23 cellular contexts compared by ENCODE assay signal in genomic region chr5:142447887-142448286, GRCh38.
DNase-seq lines count a peak whose midpoint lies in the region; ATAC-seq, FAIRE-seq and TF ChIP-seq lines count a peak whose summit lies in the region.
"Had no signal": no experiment of that assay in that cellular context is flagged by ENCODE, and none has a peak within 500 bp of the region (broad histone marks: within the 10 kb centered on the region; RNA-seq: fewer than 3 reads in every experiment).

No MANE protein-coding gene starts in this region.

- H3K27ac ChIP-seq in HCT116 (ENCODE audit: low read depth, low read length) (peak overlapping the region; percentile 87; the same call in 1 of the 2 replicates), HEK293 (ENCODE audit: extremely low read depth, low read depth, low read length) (no peak overlapping the region), PC-9 (peak overlapping the region; percentile 99), K562 (ENCODE audit: extremely low read depth, low read depth, low read length) (no peak overlapping the region)
- H3K27ac ChIP-seq: BLaER1 treated with 17β-estradiol and CSF1 and Interleukin-3, amounts not matched to agents 10 nM and 100 nM; C4-2B had no signal

- H3K27me3 ChIP-seq in HCT116 (ENCODE audit: insufficient read depth, low read length) (no peaks in the 10 kb centered on the region), PC-9 (ENCODE audit: insufficient read depth, low read depth) (no peaks in the 10 kb centered on the region), K562 (ENCODE audit: control insufficient read depth in 2 of 2, insufficient read depth in 2 of 2, low read length in 2 of 2) (no peaks in the 10 kb centered on the region)
- H3K27me3 ChIP-seq: BLaER1 treated with 17β-estradiol and CSF1 and Interleukin-3, amounts not matched to agents 10 nM and 100 nM had no signal

- POLR2A ChIA-PET in HCT116 (lab: Charles Lee) (interaction anchor here (1.0 kb wide), 1 partner anchor 88 kb away, joined by 3 read pairs; no protein-coding TSS in a partner anchor), HEK293 (lab: Yijun Ruan, JAX) (no interaction called here), PC-9 (lab: Charles Lee; ENCODE audit: unreplicated experiment) (no interaction called here), K562 (lab: Yijun Ruan, JAX) (no interaction called here)

- in situ Hi-C loops in K562 (cut with MboI): no loop called here

- no peak for TF ChIP-seq CTCF in HCT116 (IDR thresholded peaks at IDR 0.05 in 2 of 3, conservative IDR thresholded peaks at IDR 0.05 in 1 of 3; ENCODE audit: borderline replicate concordance in 1 of 3, insufficient read depth in 1 of 3, low read depth in 2 of 3, low read length in 2 of 3)
- TF ChIP-seq CTCF in HEK293 (tag by site-specific recombination; IDR thresholded peaks at IDR 0.05): no peak
- no peak for TF ChIP-seq CTCF in PC-9 (conservative IDR thresholded peaks at IDR 0.05)
- no peak for TF ChIP-seq CTCF in K562 (IDR thresholded peaks at IDR 0.05 in 2 of 3, conservative IDR thresholded peaks at IDR 0.05 in 1 of 3; ENCODE audit: insufficient read depth in 2 of 3, low read depth in 1 of 3, low read length in 3 of 3)

- ATAC-seq in HCT116 (no peak), K562 (no peak)
- ATAC-seq: CD8-positive, alpha-beta T cell had no signal

- no peak overlapping the region for H3K4me3 ChIP-seq in HCT116 (replicated peaks in 1 of 2; ENCODE audit: low read depth in 1 of 2, low read length in 2 of 2)
- H3K4me3 ChIP-seq in HEK293 (ENCODE audit: low read depth, low read length): no peak overlapping the region
- H3K4me3 ChIP-seq in PC-9: no peak overlapping the region
- no peak overlapping the region for H3K4me3 ChIP-seq in K562
- H3K4me3 ChIP-seq: BLaER1 treated with 17β-estradiol and CSF1 and Interleukin-3, amounts not matched to agents 10 nM and 100 nM had no signal

- H3K79me2 ChIP-seq in HCT116 (ENCODE audit: insufficient read depth, low read length): no peaks in the 10 kb centered on the region
- 0 out of 2 replicates have a peak, but pooled peaks cover 3% of the 10 kb centered on the region for H3K79me2 ChIP-seq in PC-9 (ENCODE audit: low read depth)
- no peaks in the 10 kb centered on the region for H3K79me2 ChIP-seq in K562 (ENCODE audit: control insufficient read depth, insufficient read depth, low read length)

- H3K36me3 ChIP-seq in HCT116 (ENCODE audit: control insufficient read depth in 1 of 2, insufficient read depth in 2 of 2, low read length in 2 of 2) (peaks cover 0 to 6% of the 10 kb centered on the region in 2 experiments; a peak in 1 of 4 replicates), HEK293 (ENCODE audit: control insufficient read depth in 2 of 2, insufficient read depth in 1 of 2, low read length in 2 of 2) (no peaks in the 10 kb centered on the region), PC-9 (ENCODE audit: low read depth) (peaks cover 8% of the 10 kb centered on the region; the same call in 1 of the 2 replicates), K562 (ENCODE audit: control insufficient read depth, insufficient read depth, low read length) (no peaks in the 10 kb centered on the region)
- H3K36me3 ChIP-seq: BLaER1 treated with 17β-estradiol and CSF1 and Interleukin-3, amounts not matched to agents 10 nM and 100 nM had no signal

- H3K4me1 ChIP-seq in HCT116 (ENCODE audit: control insufficient read depth in 1 of 2, insufficient read depth in 2 of 2, low read length in 2 of 2) (peaks cover 45 to 51% of the 10 kb centered on the region in 2 experiments), HEK293 (ENCODE audit: control insufficient read depth, insufficient read depth, low read length) (no peaks in the 10 kb centered on the region), PC-9 (replicated peaks; ENCODE audit: insufficient read depth) (peaks cover 54% of the 10 kb centered on the region), K562 (replicated peaks in 1 of 2; ENCODE audit: control insufficient read depth in 2 of 2, insufficient read depth in 2 of 2, low read length in 2 of 2) (peaks cover 5 to 23% of the 10 kb centered on the region in 2 experiments; a peak in 4 of 5 replicates)

- intact Hi-C loops in HCT116 (cut with micrococcal nuclease) (loop anchor here (2.0 kb wide), 2 partner anchors 101 to 121 kb away; no protein-coding TSS in a partner anchor), PC-9 (cut with micrococcal nuclease; ENCODE audit: unreplicated experiment) (loop anchor here (2.0 to 5.0 kb wide), 2 partner anchors 101 to 121 kb away; partner anchors contain the start of gene SPRY4), K562 (cut with micrococcal nuclease) (loop anchor here (2.0 to 10.0 kb wide), 4 partner anchors 25 to 121 kb away; partner anchors contain the start of gene SPRY4)

- peaks cover 44% of the 10 kb centered on the region for H3F3A ChIP-seq in PC-9 (ENCODE audit: insufficient read depth, low read depth)

- CTCF ChIA-PET in HCT116 (lab: Charles Lee) (no interaction called here), HEK293 (lab: Yijun Ruan, JAX) (interaction anchor here (0.6 kb wide), 1 partner anchor 21 kb away, joined by 3 read pairs; no protein-coding TSS in a partner anchor), PC-9 (lab: Charles Lee) (no interaction called here), K562 (lab: Yijun Ruan, JAX; ENCODE audit: low intra/inter-chr PET ratio) (no interaction called here)

- H3K9me1 ChIP-seq in K562 (ENCODE audit: control insufficient read depth, insufficient read depth, low read length): no peaks in the 10 kb centered on the region

- FAIRE-seq in K562 (lab: Jason Lieb, UNC): no peak
- FAIRE-seq: A204.1, D721Med, G401.6, GM12891, GM19239 had no signal

- RAD21 ChIA-PET in HCT116 (lab: Charles Lee; ENCODE audit: low non-redundant PET in 1 of 2, low total read pairs in 2 of 2, uncharacterized antibody in 2 of 2, unreplicated experiment in 2 of 2): no interaction called here

- H3K4me2 ChIP-seq in HCT116 (ENCODE audit: low read length) (peak overlapping the region; percentile 69; the same call in 1 of the 2 replicates), PC-9 (peak overlapping the region; percentile 71; the same call in 1 of the 2 replicates), K562 (ENCODE audit: insufficient read depth, low read length) (no peak overlapping the region)
- H3K4me2 ChIP-seq: BLaER1 treated with 17β-estradiol and CSF1 and Interleukin-3, amounts not matched to agents 10 nM and 100 nM had no signal

- TF ChIP-seq POLR2A in HCT116 (IDR thresholded peaks at IDR 0.05; ENCODE audit: borderline replicate concordance, extremely low read depth, insufficient read depth, insufficient read length) (no peak), K562 (conservative IDR thresholded peaks at IDR 0.05) (no peak)

- TF ChIP-seq RAD21 in HCT116 (IDR thresholded peaks at IDR 0.05; ENCODE audit: low read depth) (no peak), K562 (CRISPR knock-in tag; conservative IDR thresholded peaks at IDR 0.05 in 1 of 2, IDR thresholded peaks at IDR 0.05 in 1 of 2) (no peak)

- peak overlapping the region; percentile 16; the same call in 1 of the 2 replicates for H3K9ac ChIP-seq in HCT116 (ENCODE audit: low read length)
- H3K9ac ChIP-seq in K562 (ENCODE audit: insufficient read depth in 1 of 2, low read depth in 2 of 2, low read length in 2 of 2): no peak overlapping the region
- H3K9ac ChIP-seq: BLaER1 treated with 17β-estradiol and CSF1 and Interleukin-3, amounts not matched to agents 10 nM and 100 nM had no signal

- no peak overlapping the region for H2AFZ ChIP-seq in HCT116 (ENCODE audit: low read depth, low read length, poor library complexity, severe bottlenecking)
- H2AFZ ChIP-seq in PC-9: no peak overlapping the region
- no peak overlapping the region for H2AFZ ChIP-seq in K562 (ENCODE audit: low read depth, low read length)

- DNase-seq in HCT116 (ENCODE audit: low read depth, low spot score) (no peak), PC-9 (no peak), K562 (ENCODE audit: extremely low read depth in 1 of 4, low spot score in 3 of 4) (no peak), AG08396 (ENCODE audit: low spot score) (no peak), SW 1271 (lab: John Stamatoyannopoulos, UW) (no peak)
- no peak for DNase-seq in activated T-cell treated with anti-CD3 and anti-CD28 coated beads, Interleukin-2, amount 50 U/mL, for 48 hours
- DNase-seq: 8988T; ACHN; AML-193; Caco-2; Calu3; CD4-positive, alpha-beta T cell; CD8-positive, alpha-beta T cell; DMS79 treated with DMSO at 0.1 percent for 48 hours; GF-D8 had no signal

- H3K9me2 ChIP-seq in HCT116 (ENCODE audit: insufficient read depth): no peaks in the 10 kb centered on the region
- H3K9me2 ChIP-seq in PC-9 (ENCODE audit: insufficient read depth): no peaks in the 10 kb centered on the region

- TF ChIP-seq EP300 in K562 (IDR thresholded peaks at IDR 0.05; ENCODE audit: low read length): no peak

- BruUV-seq in HCT116 (replicated peaks; lab: Mats Ljungman, UMichigan): no TSS peak
- BruUV-seq in PC-9 (replicated peaks; lab: Mats Ljungman, UMichigan): no TSS peak
- no TSS peak for BruUV-seq in K562 (replicated peaks; lab: Mats Ljungman, UMichigan)

- 43% methylated on average over 1 of the region's 1 CpG for WGBS in K562 (ENCODE audit: insufficient coverage, low coverage, missing lambda C conversion rate)

- H3K9me3 ChIP-seq in HCT116 (ENCODE audit: control insufficient read depth in 1 of 2, insufficient read depth in 1 of 2, low read depth in 1 of 2, low read length in 2 of 2) (peaks cover 4 to 6% of the 10 kb centered on the region in 2 experiments; a peak in 1 of 4 replicates), HEK293 (ENCODE audit: control insufficient read depth, insufficient read depth, low read depth, low read length) (no peaks in the 10 kb centered on the region), PC-9 (ENCODE audit: insufficient read depth, low read depth) (peaks cover 22% of the 10 kb centered on the region), K562 (replicated peaks; ENCODE audit: control insufficient read depth, insufficient read depth, low read depth, low read length) (no peaks in the 10 kb centered on the region; the same call in 1 of the 2 replicates)

- H4K20me1 ChIP-seq in HCT116 (ENCODE audit: insufficient read depth) (no peaks in the 10 kb centered on the region), PC-9 (ENCODE audit: insufficient read depth) (no peaks in the 10 kb centered on the region), K562 (replicated peaks; ENCODE audit: control insufficient read depth, insufficient read depth, low read length) (no peaks in the 10 kb centered on the region)
- H4K20me1 ChIP-seq: BLaER1 treated with 17β-estradiol and CSF1 and Interleukin-3, amounts not matched to agents 10 nM and 100 nM had no signal

TF ChIP-seq in HEK293, 187 proteins besides CTCF, POLR2A, EP300 and RAD21 (continues in another document):
- TF ChIP-seq ZNF184 (tag by site-specific recombination; IDR thresholded peaks at IDR 0.05): peak; percentile 98
- no peak for TF ChIP-seq TRIM28 (IDR thresholded peaks at IDR 0.05; ENCODE audit: borderline replicate concordance, low read length)

TF ChIP-seq in K562, 482 proteins besides CTCF, POLR2A, EP300 and RAD21 (continues in another document):
- peak; percentile 64; the same call in 1 of the 2 replicates for TF ChIP-seq TRIM28 (IDR thresholded peaks at IDR 0.05)
- TF ChIP-seq RBM25 (IDR thresholded peaks at IDR 0.05; ENCODE audit: low read depth, low read length, severe bottlenecking): peak; percentile 84

Comparison
In these comparisons a context has a peak if more than half of its experiments do, and no peak if none do; other contexts are left out.
1. H3K27ac ChIP-seq: peak in HCT116 (single experiment) and PC-9 (single experiment); none in HEK293 (single experiment) and K562 (single experiment).